29 cellular contexts compared by ENCODE assay signal in genomic region chr9:4119778-4120554, GRCh38.
DNase-seq lines count a peak whose midpoint lies in the region; ATAC-seq, FAIRE-seq and TF ChIP-seq lines count a peak whose summit lies in the region.
"Had no signal": no experiment of that assay in that cellular context is flagged by ENCODE, and none has a peak within 500 bp of the region (broad histone marks: within the 10 kb centered on the region; RNA-seq: fewer than 3 reads in every experiment).

No MANE protein-coding gene starts in this region.

- 41% methylated on average over 8 of the region's 8 CpGs for WGBS in A549 (ENCODE audit: missing lambda C conversion rate)

- POLR2A ChIA-PET in A549 (lab: Yijun Ruan, JAX): no interaction called here

- H3K4me3 Mint-ChIP-seq in astrocyte (ENCODE audit: unreplicated experiment): no peak overlapping the region
- H3K4me3 Mint-ChIP-seq: CD14-positive monocyte; CD8-positive, alpha-beta memory T cell had no signal

- no peaks in the 10 kb centered on the region for H3K27me3 Mint-ChIP-seq in astrocyte (ENCODE audit: low read depth, unreplicated experiment)
- H3K27me3 Mint-ChIP-seq: CD8-positive, alpha-beta memory T cell had no signal

- DNase-seq in DMS53 (lab: John Stamatoyannopoulos, UW) (peak; percentile 1), DMS53 treated with DMSO at 0.1 percent for 48 hours (lab: John Stamatoyannopoulos, UW; ENCODE audit: unreplicated experiment) (no peak), A549 (ENCODE audit: low read depth in 1 of 2, low spot score in 1 of 2) (no peak), astrocyte (ENCODE audit: low read depth) (no peak), keratinocyte (ENCODE audit: low read depth, low spot score) (no peak)
- no peak for DNase-seq in effector CD4-positive, alpha-beta T cell
- DNase-seq: ACHN; BE2C; CD8-positive, alpha-beta memory T cell; GM23248; H7; IMR-90; KG1; NCI-H1048; NCI-H1417; NCI-H1694 treated with DMSO at 0.1 percent for 48 hours; NCI-H2081; NCI-H345; NCI-H510A treated with DMSO at 0.1 percent for 48 hours; NCI-H748 treated with DMSO at 0.1 percent for 48 hours; PC-9 had no signal

- peaks cover 48% of the 10 kb centered on the region for H3K79me2 ChIP-seq in astrocyte (ENCODE audit: insufficient read depth, low read length)
- no peaks in the 10 kb centered on the region for H3K79me2 ChIP-seq in keratinocyte (ENCODE audit: control insufficient read depth, insufficient read depth, low read length)

- FAIRE-seq in A549 (lab: Jason Lieb, UNC): no peak
- FAIRE-seq in astrocyte (lab: Jason Lieb, UNC): peak; percentile 17
- peak; percentile 90 for FAIRE-seq in keratinocyte (lab: Jason Lieb, UNC)
- FAIRE-seq: GM18507, HTR-8/SVneo had no signal

- H3K36me3 Mint-ChIP-seq in astrocyte (ENCODE audit: low read depth, unreplicated experiment): peaks cover 14% of the 10 kb centered on the region
- H3K36me3 Mint-ChIP-seq: CD14-positive monocyte; CD8-positive, alpha-beta memory T cell had no signal

- H3K9ac ChIP-seq in astrocyte (ENCODE audit: low read length): no peak overlapping the region
- no peak overlapping the region for H3K9ac ChIP-seq in keratinocyte (ENCODE audit: control insufficient read depth, extremely low read depth, insufficient read depth, low read length)
- H3K9ac ChIP-seq: GM23248 had no signal

- H3K9me3 Mint-ChIP-seq in astrocyte (ENCODE audit: unreplicated experiment): no peaks in the 10 kb centered on the region
- H3K9me3 Mint-ChIP-seq: CD8-positive, alpha-beta memory T cell had no signal

- H2AFZ ChIP-seq in astrocyte (ENCODE audit: low read depth, low read length) (no peak overlapping the region), keratinocyte (ENCODE audit: control insufficient read depth, low read length) (peak overlapping the region; percentile 70)
- H2AFZ ChIP-seq: GM23248, PC-9 had no signal

- ATAC-seq in A549: no peak
- ATAC-seq in HG03565 (IDR thresholded peaks at IDR 0.05; ENCODE audit: unreplicated experiment): no peak
- no peak for ATAC-seq in HG02840 (IDR thresholded peaks at IDR 0.05; ENCODE audit: low FRiP score, unreplicated experiment)
- ATAC-seq: Right ventricle myocardium inferior had no signal

- peaks cover 19% of the 10 kb centered on the region for H3K4me1 Mint-ChIP-seq in astrocyte (ENCODE audit: low read depth, unreplicated experiment)
- H3K4me1 Mint-ChIP-seq: CD14-positive monocyte; CD8-positive, alpha-beta memory T cell had no signal

- no peak for TF ChIP-seq EP300 in A549 (IDR thresholded peaks at IDR 0.05)

- H3K4me2 ChIP-seq in A549 (peak overlapping the region; percentile 49), astrocyte (ENCODE audit: low read length) (no peak overlapping the region), keratinocyte (ENCODE audit: control insufficient read depth, extremely low read depth, insufficient read depth, low read depth, low read length) (peak overlapping the region; percentile 66)
- H3K4me2 ChIP-seq: PC-9 had no signal

- H3K9me1 ChIP-seq in keratinocyte (ENCODE audit: control insufficient read depth, extremely low read depth, insufficient read depth, low read length): no peaks in the 10 kb centered on the region

- TF ChIP-seq CTCF in A549 (IDR thresholded peaks at IDR 0.05) (no peak), astrocyte (IDR thresholded peaks at IDR 0.05; ENCODE audit: insufficient read depth, low read depth, low read length) (no peak), keratinocyte (optimal IDR thresholded peaks at IDR 0.05 in 1 of 3, IDR thresholded peaks at IDR 0.05 in 1 of 3, conservative IDR thresholded peaks at IDR 0.05 in 1 of 3; ENCODE audit: extremely low read depth in 1 of 3, insufficient read depth in 2 of 3, low read length in 3 of 3) (no peak)

- dilution Hi-C loops in keratinocyte (cut with MboI; ENCODE audit: extremely low pct_ligation_motif_present, low sequenced_read_pairs): no loop called here

- H3K9me3 ChIP-seq in A549 (no peaks in the 10 kb centered on the region), astrocyte (ENCODE audit: insufficient read depth, low read depth, low read length) (no peaks in the 10 kb centered on the region), keratinocyte (ENCODE audit: control insufficient read depth, low read depth, low read length) (no peaks in the 10 kb centered on the region)
- H3K9me3 ChIP-seq: BE2C, SJSA1 had no signal

- peak overlapping the region in 1 of 2 experiments; percentile 5; a peak in 3 of 6 replicates for H3K27ac ChIP-seq in A549
- no peak overlapping the region for H3K27ac ChIP-seq in astrocyte (ENCODE audit: low read depth, low read length)
- H3K27ac ChIP-seq in keratinocyte (ENCODE audit: control insufficient read depth, insufficient read depth, low read length): no peak overlapping the region
- H3K27ac ChIP-seq: 22Rv1, GM23248, PC-9, SJSA1 had no signal

- CTCF ChIA-PET in A549 (lab: Yijun Ruan, JAX): interaction anchor here (2.2 kb wide), 1 partner anchor 218 kb away, joined by 5 read pairs; no protein-coding TSS in a partner anchor

- H4K20me1 ChIP-seq in astrocyte (ENCODE audit: insufficient read depth, low read length) (no peaks in the 10 kb centered on the region), keratinocyte (ENCODE audit: control insufficient read depth, extremely low read depth, insufficient read depth, low read length) (no peaks in the 10 kb centered on the region)

- TF ChIP-seq POLR2A in A549 (IDR thresholded peaks at IDR 0.05; ENCODE audit: low read length): no peak

- no peak overlapping the region for H3K27ac Mint-ChIP-seq in astrocyte (ENCODE audit: unreplicated experiment)
- H3K27ac Mint-ChIP-seq: CD14-positive monocyte; CD8-positive, alpha-beta memory T cell had no signal

- H3K36me3 ChIP-seq in astrocyte (ENCODE audit: insufficient read depth, low read length) (peaks cover 13% of the 10 kb centered on the region), keratinocyte (ENCODE audit: control insufficient read depth in 2 of 2, extremely low read depth in 1 of 2, insufficient read depth in 2 of 2, low read length in 2 of 2) (no peaks in the 10 kb centered on the region)
- H3K36me3 ChIP-seq: BE2C, SJSA1 had no signal

- H3K4me3 ChIP-seq in A549: no peak overlapping the region
- H3K4me3 ChIP-seq in astrocyte (ENCODE audit: insufficient read depth, low read depth, low read length): no peak overlapping the region
- H3K4me3 ChIP-seq in keratinocyte (ENCODE audit: control insufficient read depth in 2 of 3, extremely low read depth in 1 of 3, insufficient read depth in 2 of 3, low read depth in 1 of 3, low read length in 3 of 3): peak overlapping the region in 1 of 3 experiments; percentile 32
- H3K4me3 ChIP-seq: GM23248, PC-9, SJSA1 had no signal

- H3K27me3 ChIP-seq in astrocyte (ENCODE audit: insufficient read depth, low read length) (no peaks in the 10 kb centered on the region), keratinocyte (ENCODE audit: control insufficient read depth, extremely low read depth, insufficient read depth, low read length) (no peaks in the 10 kb centered on the region)
- H3K27me3 ChIP-seq: SJSA1 had no signal

- no peak for TF ChIP-seq RAD21 in A549 (conservative IDR thresholded peaks at IDR 0.05 in 1 of 2, IDR thresholded peaks at IDR 0.05 in 1 of 2)

- H3K4me1 ChIP-seq in A549 (peaks cover 51% of the 10 kb centered on the region), astrocyte (ENCODE audit: insufficient read depth, low read length) (peaks cover 14% of the 10 kb centered on the region), keratinocyte (ENCODE audit: control insufficient read depth, extremely low read depth, insufficient read depth, low read length) (peaks cover 26% of the 10 kb centered on the region)
- H3K4me1 ChIP-seq: BE2C had no signal

TF ChIP-seq in A549, 52 proteins besides CTCF, POLR2A, EP300 and RAD21 (continues in another document):
- no peak for TF ChIP-seq RFX5 (IDR thresholded peaks at IDR 0.05)
- TF ChIP-seq, protein P1, sequence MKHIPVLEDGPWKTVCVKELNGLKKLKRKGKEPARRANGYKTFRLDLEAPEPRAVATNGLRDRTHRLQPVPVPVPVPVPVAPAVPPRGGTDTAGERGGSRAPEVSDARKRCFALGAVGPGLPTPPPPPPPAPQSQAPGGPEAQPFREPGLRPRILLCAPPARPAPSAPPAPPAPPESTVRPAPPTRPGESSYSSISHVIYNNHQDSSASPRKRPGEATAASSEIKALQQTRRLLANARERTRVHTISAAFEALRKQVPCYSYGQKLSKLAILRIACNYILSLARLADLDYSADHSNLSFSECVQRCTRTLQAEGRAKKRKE (CRISPR knock-in tag; IDR thresholded peaks at IDR 0.05; ENCODE audit: low read depth): no peak
- no peak for TF ChIP-seq POLR2AphosphoS2 (conservative IDR thresholded peaks at IDR 0.05; ENCODE audit: low read length)
- TF ChIP-seq NFE2L2 (conservative IDR thresholded peaks at IDR 0.05; ENCODE audit: low read length): no peak
- TF ChIP-seq PHF8 (IDR thresholded peaks at IDR 0.05; ENCODE audit: borderline replicate concordance, low read depth): no peak
- TF ChIP-seq SREBF2 (IDR thresholded peaks at IDR 0.05): no peak
- no peak for TF ChIP-seq HOXB13 (CRISPR knock-in tag; IDR thresholded peaks at IDR 0.05; ENCODE audit: low read depth)
- no peak for TF ChIP-seq REST (IDR thresholded peaks at IDR 0.05)
- no peak for TF ChIP-seq NPAS2 (CRISPR knock-in tag; IDR thresholded peaks at IDR 0.05; ENCODE audit: borderline replicate concordance)
- TF ChIP-seq KDM1A (IDR thresholded peaks at IDR 0.05; ENCODE audit: low read depth): no peak
- TF ChIP-seq FOXS1 (CRISPR knock-in tag; IDR thresholded peaks at IDR 0.05): no peak
